12 cellular contexts compared by ENCODE assay signal in the genomic region with DNA sequence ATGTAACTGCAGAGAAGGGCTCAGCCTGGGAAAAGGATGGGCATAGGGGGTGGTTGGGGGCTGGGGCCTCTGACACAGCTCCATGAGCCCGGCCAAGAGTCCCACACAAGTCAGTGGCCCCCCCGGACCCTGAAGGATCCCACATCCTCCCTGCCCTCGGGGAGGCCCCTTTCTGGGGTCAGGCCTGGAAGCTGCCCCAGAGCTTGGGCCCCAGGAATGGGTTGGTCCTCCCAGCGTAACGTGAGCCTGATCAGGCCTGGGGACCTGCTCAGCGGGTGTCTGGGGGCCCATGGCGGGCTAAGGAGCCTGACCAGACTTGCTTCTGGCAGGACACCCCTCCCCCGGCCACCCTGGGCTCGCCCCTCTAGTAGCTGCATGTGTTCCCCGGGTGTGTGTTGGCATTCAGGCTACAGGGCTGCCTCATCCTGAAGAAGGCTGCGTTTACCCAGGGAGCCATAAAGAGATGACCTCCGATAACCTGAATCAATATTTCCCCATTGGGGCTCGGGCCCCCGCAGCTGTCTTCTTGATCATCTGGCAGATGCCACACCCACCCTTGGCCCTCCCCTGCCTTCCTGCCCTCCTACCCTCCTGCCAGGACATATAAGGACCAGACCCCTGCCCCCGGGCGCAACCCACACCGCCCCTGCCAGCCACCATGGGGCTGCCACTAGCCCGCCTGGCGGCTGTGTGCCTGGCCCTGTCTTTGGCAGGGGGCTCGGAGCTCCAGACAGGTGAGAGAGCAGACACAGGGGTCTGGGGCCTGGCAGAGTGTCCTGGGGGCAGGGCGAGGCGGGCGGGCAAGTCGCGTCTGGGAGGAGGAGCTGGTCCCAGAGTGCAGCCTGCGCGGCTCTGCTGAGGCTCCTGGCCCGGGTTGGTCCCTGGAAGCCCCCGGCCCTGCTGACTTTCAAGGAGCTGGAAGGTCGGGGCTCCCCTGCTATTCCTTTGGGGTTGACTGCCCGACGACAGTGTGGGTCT. TPM values are rescaled to one million over a fixed set of nuclear protein-coding genes. Genes with fewer than 3 reads are reported as not detected.
A peak's percentile ranks its signal among the peaks of the same experiment; 100 is the strongest.
DNase-seq lines count a peak whose midpoint lies in the region; ATAC-seq and TF ChIP-seq lines count a peak whose summit lies in the region.
"Had no signal": no experiment of that assay in that cellular context is flagged by ENCODE, and none has a peak within 500 bp of the region (broad histone marks: within the 10 kb centered on the region; RNA-seq: fewer than 3 reads in every experiment).

A gene (plus strand): TSS at position 631 of the 978 bp plus-strand sequence.

- H3K4me3 Mint-ChIP-seq in chondrocyte (ENCODE audit: unreplicated experiment) = no peak within 1 kb of the TSS

- H3K27ac ChIP-seq in mucosa of rectum (ENCODE audit: low read depth in 2 of 2, low read length in 2 of 2) (peak within 1 kb of the TSS; percentile 65 to 79), aorta (ENCODE audit: low read depth in 1 of 2, low read length in 2 of 2) (no peak within 1 kb of the TSS), thyroid gland (no peak within 1 kb of the TSS)
- H3K27ac ChIP-seq: GM23248, KMS-11 had no signal

- 84 to 93% methylated on average over 31 to 32 of the region's 32 CpGs for WGBS in aorta, 2 donors
- WGBS in thyroid gland, 2 donors = 80 to 83% methylated on average over 19 to 23 of the region's 32 CpGs

- H3K36me3 ChIP-seq in mucosa of rectum (ENCODE audit: control insufficient read depth in 2 of 2, insufficient read depth in 2 of 2, low read length in 2 of 2) (peaks cover 0 to 3% of the 10 kb centered on the region in 2 donors), aorta (ENCODE audit: control insufficient read depth in 1 of 2, insufficient read depth in 2 of 2, low read length in 1 of 2) (no peaks in the 10 kb centered on the region), thyroid gland (no peaks in the 10 kb centered on the region)

- TF ChIP-seq POLR2A in thyroid gland (IDR thresholded peaks at IDR 0.05) = no peak

- DNase-seq in Right ventricle myocardium superior = peak; percentile 42
- DNase-seq in left cardiac atrium = no peak
- DNase-seq in chondrocyte (ENCODE audit: low spot score) = peak; percentile 90
- DNase-seq in aorta = peak; percentile 42 to 66
- no peak for DNase-seq in RPMI8226
- no peak for DNase-seq in thyroid gland
- DNase-seq: erythroblast, glutamatergic neuron, GM23248 had no signal

- H3K9me3 Mint-ChIP-seq in chondrocyte (ENCODE audit: low read depth) = no peaks in the 10 kb centered on the region

- no peaks in the 10 kb centered on the region for H3K4me1 Mint-ChIP-seq in chondrocyte (ENCODE audit: low read depth)

- H3K27me3 ChIP-seq in mucosa of rectum (ENCODE audit: control insufficient read depth in 2 of 2, insufficient read depth in 2 of 2, low read length in 2 of 2) (no peaks in the 10 kb centered on the region), aorta (ENCODE audit: control insufficient read depth in 1 of 2, insufficient read depth in 2 of 2, low read length in 1 of 2) (no peaks in the 10 kb centered on the region), thyroid gland (no peaks in the 10 kb centered on the region)

- H3K9ac ChIP-seq in mucosa of rectum (ENCODE audit: low read depth in 1 of 2, low read length in 2 of 2) = peak within 1 kb of the TSS; percentile 6 to 71
- H3K9ac ChIP-seq: GM23248, KMS-11 had no signal

- H3K27me3 Mint-ChIP-seq in chondrocyte (ENCODE audit: low read depth) = peaks cover 4% of the 10 kb centered on the region

- H3K9me3 ChIP-seq in mucosa of rectum (ENCODE audit: control insufficient read depth in 2 of 2, low read length in 2 of 2) (no peaks in the 10 kb centered on the region), aorta (ENCODE audit: control insufficient read depth, low read length) (no peaks in the 10 kb centered on the region), thyroid gland (no peaks in the 10 kb centered on the region)

- peaks cover 18 to 26% of the 10 kb centered on the region in 2 donors for H3K4me1 ChIP-seq in mucosa of rectum (ENCODE audit: control insufficient read depth in 2 of 2, insufficient read depth in 2 of 2, low read length in 2 of 2)
- no peaks in the 10 kb centered on the region for H3K4me1 ChIP-seq in aorta (ENCODE audit: control insufficient read depth in 1 of 2, insufficient read depth in 2 of 2, low read length in 2 of 2)
- no peaks in the 10 kb centered on the region for H3K4me1 ChIP-seq in thyroid gland

- H3K27ac Mint-ChIP-seq in chondrocyte (ENCODE audit: unreplicated experiment) = no peak within 1 kb of the TSS

- H3K36me3 Mint-ChIP-seq in chondrocyte (ENCODE audit: low read depth) = no peaks in the 10 kb centered on the region

- ATAC-seq in Right ventricle myocardium superior (ENCODE audit: poor library complexity) (no peak), left cardiac atrium (no peak), aorta (ENCODE audit: low FRiP score) (no peak), HG02973 (IDR thresholded peaks at IDR 0.05; ENCODE audit: unreplicated experiment) (no peak)

- TF ChIP-seq CTCF in chondrocyte (IDR thresholded peaks at IDR 0.05) (no peak), thyroid gland (IDR thresholded peaks at IDR 0.05) (no peak)

- intact Hi-C loops in Right ventricle myocardium superior (cut with DNase I) = no loop called here
- intact Hi-C loops in left cardiac atrium (cut with DNase I) = no loop called here
- intact Hi-C loops in aorta (cut with DNase I) = no loop called here
- intact Hi-C loops in thyroid gland (cut with DNase I) = no loop called here

- peak within 1 kb of the TSS; percentile 60 to 64 for H3K4me3 ChIP-seq in mucosa of rectum (ENCODE audit: low read length in 2 of 2)
- H3K4me3 ChIP-seq in aorta (ENCODE audit: low read length in 2 of 2) = no peak within 1 kb of the TSS
- H3K4me3 ChIP-seq in thyroid gland (replicated peaks in 1 of 3) = no peak within 1 kb of the TSS
- H3K4me3 ChIP-seq: GM23248 had no signal

RNA-seq across cellular contexts. Expression of the gene that starts here (rescaled TPM):
- total RNA-seq in Right ventricle myocardium superior (not detected), left cardiac atrium (under 1 TPM in 1 of 2 donors, not detected in 1; 0.26 TPM), chondrocyte (not detected in 3 replicates), aorta (under 1 TPM; 0.06 to 0.10 TPM), thyroid gland (not detected)
- polyA plus RNA-seq in aorta = 10 to 100 TPM in 1 of 2 donors, under 1 TPM in 1; 0.08 to 11.8 TPM
- total RNA-seq: GM23248 had no signal
- polyA plus RNA-seq: GM23248 had no signal

Comparison
In these comparisons a context has a peak if more than half of its experiments do, and no peak if none do; other contexts are left out.
1. Peak in DNase-seq in Right ventricle myocardium superior; RNA of the gene not detected or under 1 TPM.
2. Peak in DNase-seq in chondrocyte; RNA of the gene not detected or under 1 TPM.
3. DNase-seq: peak in aorta (2 of 2); none in left cardiac atrium (single experiment), RPMI8226 (single experiment) and thyroid gland (0 of 2).
4. H3K27ac ChIP-seq: peak in mucosa of rectum (2 of 2); none in aorta (0 of 2) and thyroid gland (0 of 3).
5. H3K4me3 ChIP-seq: peak in mucosa of rectum (2 of 2); none in aorta (0 of 2) and thyroid gland (0 of 3).